In the genomic region with DNA sequence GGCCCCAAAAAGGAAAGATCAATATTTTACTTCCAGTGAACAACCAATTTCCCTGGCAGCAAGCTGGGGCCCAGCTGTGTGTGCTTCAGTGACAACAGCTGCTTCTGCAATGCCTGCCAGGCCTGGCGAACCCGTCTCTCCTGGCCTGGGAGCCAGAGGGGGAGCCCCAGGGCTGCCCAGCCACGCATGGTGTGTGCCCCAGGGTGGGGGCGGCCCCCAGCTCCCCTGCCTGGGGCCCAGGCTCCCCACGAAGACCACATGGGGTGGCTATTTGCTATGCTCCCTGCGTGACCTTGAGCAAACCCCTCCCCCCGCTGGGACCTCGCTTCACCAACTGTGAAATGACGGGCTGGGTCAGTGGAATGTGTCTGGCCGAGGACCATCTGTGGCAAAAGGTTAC, we compare ENCODE assay signal across 11 cellular contexts. TPM values are rescaled to one million over a fixed set of nuclear protein-coding genes. Genes with fewer than 3 reads are reported as not detected.
DNase-seq lines count a peak whose midpoint lies in the region; ATAC-seq, FAIRE-seq and TF ChIP-seq lines count a peak whose summit lies in the region.
"Had no signal": no experiment of that assay in that cellular context is flagged by ENCODE, and none has a peak within 500 bp of the region (broad histone marks: within the 10 kb centered on the region; RNA-seq: fewer than 3 reads in every experiment).

No MANE protein-coding gene starts in this region.

- whole genome bisulfite sequencing in endodermal cell (ENCODE audit: insufficient coverage in 1 of 2, insufficient read length in 1 of 2), 2 experiments = 67 to 74% methylated on average over 4 to 10 of the region's 10 CpGs
- WGBS in prostate gland = 64% methylated on average over 10 of the region's 10 CpGs

- no peak overlapping the region for H3K4me3 Mint-ChIP-seq in endodermal cell
- no peak overlapping the region for H3K4me3 Mint-ChIP-seq in stimulated activated naive CD8-positive, alpha-beta T cell treated with anti-CD3 and anti-CD28 coated beads, Interleukin-15, amount 100 ng/mL, for 72 hours

- H3K27me3 ChIP-seq in endodermal cell (ENCODE audit: control insufficient read depth, insufficient read depth, low read length, poor library complexity, severe bottlenecking) (no peaks in the 10 kb centered on the region), prostate gland (replicated peaks; ENCODE audit: insufficient read depth) (no peaks in the 10 kb centered on the region)
- H3K27me3 ChIP-seq: ascending aorta had no signal

- H3K9ac ChIP-seq in endodermal cell (ENCODE audit: extremely low read depth, low read length, poor library complexity, severe bottlenecking) = no peak overlapping the region

- no peaks in the 10 kb centered on the region for H3K9me3 Mint-ChIP-seq in endodermal cell
- peaks cover 0 to 14% of the 10 kb centered on the region in 2 donors for H3K9me3 Mint-ChIP-seq in stimulated activated naive CD8-positive, alpha-beta T cell treated with anti-CD3 and anti-CD28 coated beads, Interleukin-15, amount 100 ng/mL, for 72 hours

- no peak overlapping the region for H3K27ac ChIP-seq in endodermal cell (ENCODE audit: low read depth, low read length)
- no peak overlapping the region for H3K27ac ChIP-seq in prostate gland
- H3K27ac ChIP-seq: ascending aorta, RWPE1, VCaP had no signal

- peaks cover 15% of the 10 kb centered on the region for H3K4me1 Mint-ChIP-seq in endodermal cell
- H3K4me1 Mint-ChIP-seq in stimulated activated naive CD8-positive, alpha-beta T cell treated with anti-CD3 and anti-CD28 coated beads, Interleukin-15, amount 100 ng/mL, for 72 hours = no peaks in the 10 kb centered on the region

- H3K27ac Mint-ChIP-seq in endodermal cell = peak overlapping the region; percentile 65
- H3K27ac Mint-ChIP-seq in stimulated activated naive CD8-positive, alpha-beta T cell treated with anti-CD3 and anti-CD28 coated beads, Interleukin-15, amount 100 ng/mL, for 72 hours = no peak overlapping the region

- H3K36me3 ChIP-seq in endodermal cell (ENCODE audit: control insufficient read depth, insufficient read depth, low read length) (no peaks in the 10 kb centered on the region), prostate gland (no peaks in the 10 kb centered on the region)
- H3K36me3 ChIP-seq: ascending aorta had no signal

- TF ChIP-seq CTCF in endodermal cell (conservative IDR thresholded peaks at IDR 0.05) = no peak
- no peak for TF ChIP-seq CTCF in prostate gland (IDR thresholded peaks at IDR 0.05)

- H3K36me3 Mint-ChIP-seq in endodermal cell (ENCODE audit: low read depth) = no peaks in the 10 kb centered on the region

- H3K4me1 ChIP-seq in endodermal cell (ENCODE audit: control insufficient read depth, insufficient read depth, low read length) = peaks cover 9% of the 10 kb centered on the region
- no peaks in the 10 kb centered on the region for H3K4me1 ChIP-seq in prostate gland (replicated peaks)
- H3K4me1 ChIP-seq: ascending aorta had no signal

- no peak for TF ChIP-seq POLR2A in prostate gland (IDR thresholded peaks at IDR 0.05)

- peaks cover 4% of the 10 kb centered on the region for H3K27me3 Mint-ChIP-seq in endodermal cell (ENCODE audit: insufficient read depth)
- H3K27me3 Mint-ChIP-seq in stimulated activated naive CD8-positive, alpha-beta T cell treated with anti-CD3 and anti-CD28 coated beads, Interleukin-15, amount 100 ng/mL, for 72 hours = peaks cover 11% of the 10 kb centered on the region

- no peaks in the 10 kb centered on the region for H3K9me3 ChIP-seq in endodermal cell (ENCODE audit: control insufficient read depth, low read length)
- H3K9me3 ChIP-seq in prostate gland = no peaks in the 10 kb centered on the region

- intact Hi-C loops in prostate gland (cut with DNase I) = no loop called here

- peak; percentile 35 for FAIRE-seq in urothelium cell line (lab: Jason Lieb, UNC)

- DNase-seq in activated effector memory CD4-positive, alpha-beta T cell treated with anti-CD3 and anti-CD28 coated beads, Interleukin-2, amount 50 U/mL, for 16 hours = peak; percentile 36
- no peak for DNase-seq in activated effector memory CD4-positive, alpha-beta T cell treated with Interleukin-2 at 50 U/mL for 16 hours
- DNase-seq in endodermal cell (peak; percentile 64), midbrain (lab: John Stamatoyannopoulos, UW) (peak; percentile 34), urothelium cell line (ENCODE audit: low spot score) (no peak), prostate gland (ENCODE audit: low spot score) (no peak)
- no peak for DNase-seq in stimulated activated naive CD8-positive, alpha-beta T cell treated with anti-CD3 and anti-CD28 coated beads, Interleukin-15, amount 100 ng/mL, for 72 hours

- H3K4me3 ChIP-seq in endodermal cell (ENCODE audit: low read length) (no peak overlapping the region), prostate gland (no peak overlapping the region)
- H3K4me3 ChIP-seq: ascending aorta had no signal

- no peak for ATAC-seq in stimulated activated naive CD8-positive, alpha-beta T cell treated with anti-CD3 and anti-CD28 coated beads, Interleukin-15, amount 100 ng/mL, for 72 hours
- ATAC-seq in HG03469 (IDR thresholded peaks at IDR 0.05; ENCODE audit: unreplicated experiment) = no peak

RNA-seq across cellular contexts. Expression of gene RAB11FIP4, which starts 34.2 kb away (rescaled TPM):
- 10 to 100 TPM; 35.6 to 62.2 TPM for total RNA-seq in endodermal cell
- polyA plus RNA-seq in endodermal cell (2013, experiment 1 of 2) = 12.5 TPM
- 12.2 TPM for polyA plus RNA-seq in endodermal cell (2013, experiment 2 of 2)
- 10 to 100 TPM; 22.5 to 30.8 TPM for total RNA-seq in prostate gland

Comparison
In these comparisons a context has a peak if more than half of its experiments do, and no peak if none do; other contexts are left out.
1. DNase-seq: peak in activated effector memory CD4-positive, alpha-beta T cell treated with anti-CD3 and anti-CD28 coated beads, Interleukin-2, amount 50 U/mL, for 16 hours (single experiment), endodermal cell (single experiment) and midbrain (single experiment); none in activated effector memory CD4-positive, alpha-beta T cell treated with Interleukin-2 at 50 U/mL for 16 hours (single experiment), urothelium cell line (single experiment), prostate gland (single experiment) and stimulated activated naive CD8-positive, alpha-beta T cell treated with anti-CD3 and anti-CD28 coated beads, Interleukin-15, amount 100 ng/mL, for 72 hours (0 of 2).